ENCODE assay signal across 3 cellular contexts in genomic region chr15:55505407-55505806, GRCh38. TPM values are rescaled to one million over a fixed set of nuclear protein-coding genes. Genes with fewer than 3 reads are reported as not detected.
"Had no signal": no experiment of that assay in that cellular context is flagged by ENCODE, and none has a peak within 500 bp of the region (broad histone marks: within the 10 kb centered on the region; RNA-seq: fewer than 3 reads in every experiment).

No MANE protein-coding gene starts in this region.

RNA-seq across cellular contexts. Expression of gene DNAAF4, which starts 2.6 kb away (rescaled TPM):
- total RNA-seq: left lobe of liver, mononuclear cell had no signal
- polyA plus RNA-seq: immature natural killer cell had no signal
